In the genomic region with DNA sequence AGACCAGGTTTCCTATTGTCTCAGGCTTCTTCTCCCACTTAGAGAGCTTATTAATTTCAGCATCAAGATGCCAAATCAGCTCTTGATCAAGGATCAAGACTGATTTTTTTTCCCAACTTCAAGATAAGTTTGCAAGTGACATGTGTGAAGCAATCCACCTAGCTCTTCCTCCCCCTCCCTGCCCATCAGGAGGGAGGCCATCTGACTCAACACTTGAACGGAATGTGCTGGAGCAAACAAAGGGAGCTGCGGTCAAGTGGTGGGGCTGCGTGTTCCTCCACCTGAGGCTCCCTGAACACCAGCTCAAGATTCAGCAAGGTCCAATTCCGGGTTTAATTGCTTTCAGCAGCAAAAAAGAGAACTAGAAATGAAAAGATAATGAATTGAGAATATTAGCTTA, we compare ENCODE assay signal across 12 cellular contexts. TPM values are rescaled to one million over a fixed set of nuclear protein-coding genes. Genes with fewer than 3 reads are reported as not detected.
DNase-seq lines count a peak whose midpoint lies in the region; ATAC-seq and TF ChIP-seq lines count a peak whose summit lies in the region.
"Had no signal": no experiment of that assay in that cellular context is flagged by ENCODE, and none has a peak within 500 bp of the region (broad histone marks: within the 10 kb centered on the region; RNA-seq: fewer than 3 reads in every experiment).

No MANE protein-coding gene starts in this region.

- ATAC-seq in GM21786 (IDR thresholded peaks at IDR 0.05; ENCODE audit: unreplicated experiment), result no peak
- no peak for ATAC-seq in GM21381 (IDR thresholded peaks at IDR 0.05; ENCODE audit: unreplicated experiment)

- H3K4me1 Mint-ChIP-seq in endothelial cell (ENCODE audit: unreplicated experiment), result peaks cover 25% of the 10 kb centered on the region

- no peak overlapping the region for H3K4me3 ChIP-seq in brain microvascular endothelial cell (ENCODE audit: low read depth, low read length)

- H3K36me3 ChIP-seq in brain microvascular endothelial cell (replicated peaks), result peaks cover 7% of the 10 kb centered on the region

- H3K27ac ChIP-seq in brain microvascular endothelial cell, result no peak overlapping the region

- no peaks in the 10 kb centered on the region for H3K27me3 ChIP-seq in brain microvascular endothelial cell (replicated peaks)

- peaks cover 1% of the 10 kb centered on the region for H3K27me3 Mint-ChIP-seq in endothelial cell (ENCODE audit: unreplicated experiment)
- H3K27me3 Mint-ChIP-seq: activated naive CD4-positive, alpha-beta T cell treated with anti-CD3 and anti-CD28 coated beads, Interleukin-2, amount 10 ng/mL, durations not matched to agents 7 days and 5 days had no signal

- no peaks in the 10 kb centered on the region for H3K9me3 Mint-ChIP-seq in endothelial cell (ENCODE audit: unreplicated experiment)
- H3K9me3 Mint-ChIP-seq: activated naive CD4-positive, alpha-beta T cell treated with anti-CD3 and anti-CD28 coated beads, Interleukin-2, amount 10 ng/mL, durations not matched to agents 7 days and 5 days; neural crest cell had no signal

- H3K4me3 Mint-ChIP-seq in endothelial cell (ENCODE audit: unreplicated experiment), result no peak overlapping the region
- H3K4me3 Mint-ChIP-seq: activated naive CD4-positive, alpha-beta T cell treated with anti-CD3 and anti-CD28 coated beads, Interleukin-2, amount 10 ng/mL, durations not matched to agents 7 days and 5 days; neural crest cell had no signal

- in situ Hi-C loops in brain microvascular endothelial cell (cut with HindIII; ENCODE audit: low pct_ligation_motif_present, low sequenced_read_pairs), result loop anchor here (10.0 kb wide), 1 partner anchor 80 kb away; no protein-coding TSS in a partner anchor

- DNase-seq in DMS79 (lab: John Stamatoyannopoulos, UW) (peak; percentile 62), NCI-H187 treated with DMSO at 0.1 percent for 48 hours (lab: John Stamatoyannopoulos, UW) (peak; percentile 36), brain microvascular endothelial cell (peak; percentile 50), myocyte (ENCODE audit: low read depth) (peak; percentile 75), endothelial cell (ENCODE audit: low spot score) (no peak)
- DNase-seq in stimulated activated CD4-positive, alpha-beta T cell treated with anti-CD3 and anti-CD28 coated beads, Interleukin-4, amount 100 ng/mL, for 1 hour, result no peak
- DNase-seq: activated CD4-positive, alpha-beta T cell treated with anti-CD3 and anti-CD28 coated beads, Interleukin-2, amount 50 U/mL, for 4 hours; activated naive CD4-positive, alpha-beta T cell treated with anti-CD3 and anti-CD28 coated beads, Interleukin-2, amount 10 ng/mL, durations not matched to agents 7 days and 5 days; NCI-H446 treated with DMSO at 0.1 percent for 48 hours had no signal

- peaks cover 20% of the 10 kb centered on the region for H3K36me3 Mint-ChIP-seq in endothelial cell (ENCODE audit: low read depth, unreplicated experiment)

- no peak for TF ChIP-seq CTCF in brain microvascular endothelial cell (IDR thresholded peaks at IDR 0.05; ENCODE audit: low read depth, low read length, missing control alignments)
- TF ChIP-seq CTCF in endothelial cell (IDR thresholded peaks at IDR 0.05; ENCODE audit: unreplicated experiment), result no peak

- H3K27ac Mint-ChIP-seq in endothelial cell (ENCODE audit: unreplicated experiment), result no peak overlapping the region
- H3K27ac Mint-ChIP-seq: activated naive CD4-positive, alpha-beta T cell treated with anti-CD3 and anti-CD28 coated beads, Interleukin-2, amount 10 ng/mL, durations not matched to agents 7 days and 5 days had no signal

RNA-seq across cellular contexts. Expression of gene TTI1, which starts 38.7 kb away (rescaled TPM):
- total RNA-seq in myocyte (20.0 and 21.8 TPM in 2 replicates), endothelial cell (ENCODE audit: unreplicated experiment) (31.9 TPM)
- 10.2 TPM for polyA plus RNA-seq in myocyte (2012)

RNA-seq across cellular contexts. Expression of gene RPRD1B, which starts 39.0 kb away (rescaled TPM):
- total RNA-seq in myocyte, result 24.2 and 24.3 TPM in 2 replicates
- 15.0 TPM for polyA plus RNA-seq in myocyte (2012)
- 24.1 TPM for total RNA-seq in endothelial cell (ENCODE audit: unreplicated experiment)

Comparison
In these comparisons a context has a peak if more than half of its experiments do, and no peak if none do; other contexts are left out.
1. DNase-seq: peak in DMS79 (single experiment), NCI-H187 treated with DMSO at 0.1 percent for 48 hours (single experiment), brain microvascular endothelial cell (single experiment) and myocyte (single experiment); none in stimulated activated CD4-positive, alpha-beta T cell treated with anti-CD3 and anti-CD28 coated beads, Interleukin-4, amount 100 ng/mL, for 1 hour (single experiment) and endothelial cell (single experiment).